ENCODE assay signal across 8 cellular contexts in genomic region chr4:86895692-86896488, GRCh38. TPM values are rescaled to one million over a fixed set of nuclear protein-coding genes. Genes with fewer than 3 reads are reported as not detected.
DNase-seq lines count a peak whose midpoint lies in the region; ATAC-seq and TF ChIP-seq lines count a peak whose summit lies in the region.

No MANE protein-coding gene starts in this region.

- H3K9ac ChIP-seq in fibroblast of lung (ENCODE audit: insufficient read depth, low read length), result no peak overlapping the region
- H3K9ac ChIP-seq in neural progenitor cell, result no peak overlapping the region

- H3K79me2 ChIP-seq in fibroblast of lung (ENCODE audit: control insufficient read depth, insufficient read depth, low read length) (no peaks in the 10 kb centered on the region), neural progenitor cell (ENCODE audit: low read depth) (no peaks in the 10 kb centered on the region)

- peaks cover 24% of the 10 kb centered on the region for H3F3A ChIP-seq in neural progenitor cell (ENCODE audit: low read depth)

- peaks cover 15% of the 10 kb centered on the region for H3K4me1 Mint-ChIP-seq in neural progenitor cell

- H3K9me3 Mint-ChIP-seq in neural progenitor cell, result no peaks in the 10 kb centered on the region

- H3K27me3 ChIP-seq in fibroblast of lung (ENCODE audit: control insufficient read depth, insufficient read depth, low read length) (no peaks in the 10 kb centered on the region), neural progenitor cell (no peaks in the 10 kb centered on the region)

- H3K27ac Mint-ChIP-seq in neural progenitor cell, result no peak overlapping the region

- peaks cover 5% of the 10 kb centered on the region for H3K27me3 Mint-ChIP-seq in neural progenitor cell (ENCODE audit: insufficient read depth, low read depth)

- H4K20me1 ChIP-seq in fibroblast of lung (ENCODE audit: control insufficient read depth, extremely low read depth, insufficient read depth, low read length) (no peaks in the 10 kb centered on the region), neural progenitor cell (ENCODE audit: low read depth) (no peaks in the 10 kb centered on the region)

- H3K9me3 ChIP-seq in fibroblast of lung (ENCODE audit: control insufficient read depth, insufficient read depth, low read depth, low read length) (no peaks in the 10 kb centered on the region), neural progenitor cell (ENCODE audit: low read depth) (no peaks in the 10 kb centered on the region)

- intact Hi-C loops in Right ventricle myocardium inferior (cut with DNase I) (loop anchor here (1.0 kb wide), 1 partner anchor 399 kb away; no protein-coding TSS in a partner anchor), cardiac septum (cut with DNase I) (loop anchor here (1.0 kb wide), 1 partner anchor 399 kb away; no protein-coding TSS in a partner anchor)

- H3K4me3 Mint-ChIP-seq in neural progenitor cell, result no peak overlapping the region

- no peaks in the 10 kb centered on the region for H3K36me3 ChIP-seq in fibroblast of lung (ENCODE audit: control insufficient read depth, insufficient read depth, low read length)
- H3K36me3 ChIP-seq in neural progenitor cell, result no peaks in the 10 kb centered on the region

- peak; percentile 40 for ATAC-seq in Right ventricle myocardium inferior

- TF ChIP-seq CTCF in HFF-Myc (IDR thresholded peaks at IDR 0.05; ENCODE audit: low read depth, low read length, missing control alignments) (peak; percentile 48), fibroblast of lung (conservative IDR thresholded peaks at IDR 0.05 in 1 of 2, IDR thresholded peaks at IDR 0.05 in 1 of 2; ENCODE audit: low read depth in 1 of 2, low read length in 2 of 2) (peak; percentile 47 to 65), neural progenitor cell (IDR thresholded peaks at IDR 0.05) (peak; percentile 94)

- H2AFZ ChIP-seq in fibroblast of lung (ENCODE audit: low read length), result no peak overlapping the region
- no peak overlapping the region for H2AFZ ChIP-seq in neural progenitor cell (replicated peaks)

- H3K4me2 ChIP-seq in fibroblast of lung (ENCODE audit: extremely low read depth, insufficient read depth, low read length), result no peak overlapping the region
- no peak overlapping the region for H3K4me2 ChIP-seq in neural progenitor cell

- DNase-seq in Right ventricle myocardium inferior (ENCODE audit: missing footprints), result no peak
- DNase-seq in cardiac septum (ENCODE audit: low spot score), result no peak
- no peak for DNase-seq in HFF-Myc (ENCODE audit: extremely low read depth, low read depth)
- peak; percentile 40 to 84 (median 80) for DNase-seq in NCI-H1417 (lab: John Stamatoyannopoulos, UW)
- peak; percentile 81 for DNase-seq in SKM-1 treated with dmso at 0.1 percent for 144 hours (lab: John Stamatoyannopoulos, UW; ENCODE audit: unreplicated experiment)
- peak; percentile 64 to 81 for DNase-seq in fibroblast of lung (ENCODE audit: low read depth in 2 of 2)
- peak; percentile 84 for DNase-seq in neural progenitor cell (ENCODE audit: low spot score)
- no peak for DNase-seq in stimulated activated CD8-positive, alpha-beta memory T cell treated with anti-CD3 and anti-CD28 coated beads, Interleukin-4, amount 100 ng/mL, for 48 hours

- H3K4me1 ChIP-seq in fibroblast of lung (ENCODE audit: control insufficient read depth, extremely low read depth, insufficient read depth, low read length), result peaks cover 2% of the 10 kb centered on the region
- H3K4me1 ChIP-seq in neural progenitor cell, result peaks cover 15% of the 10 kb centered on the region

- H3K27ac ChIP-seq in fibroblast of lung (ENCODE audit: insufficient read depth, low read length), result no peak overlapping the region
- no peak overlapping the region for H3K27ac ChIP-seq in neural progenitor cell

- H3K4me3 ChIP-seq in HFF-Myc (replicated peaks; ENCODE audit: low read depth, low read length), result no peak overlapping the region
- H3K4me3 ChIP-seq in fibroblast of lung (replicated peaks in 1 of 4; ENCODE audit: control extremely low read depth in 1 of 4, insufficient read depth in 1 of 4, low read depth in 3 of 4, low read length in 4 of 4), result no peak overlapping the region
- H3K4me3 ChIP-seq in neural progenitor cell, result no peak overlapping the region

- no peaks in the 10 kb centered on the region for H3K36me3 Mint-ChIP-seq in neural progenitor cell

RNA-seq across cellular contexts. Expression of gene C4orf36, which starts 3.7 kb away (rescaled TPM):
- total RNA-seq in Right ventricle myocardium inferior (0.78 TPM), cardiac septum (0.78 TPM), fibroblast of lung (2.8 and 6.3 TPM in 2 replicates), neural progenitor cell (ENCODE audit: low replicate concordance) (5.7 and 8.6 TPM in 2 replicates)
- polyA plus RNA-seq in fibroblast of lung, result 0.98 and 1.5 TPM in 2 replicates
- 0.84 and 1.2 TPM in 2 replicates for polyA plus RNA-seq in fibroblast of lung (2012)
- polyA minus RNA-seq in fibroblast of lung (ENCODE audit: low replicate concordance), result not detected in 2 replicates

RNA-seq across cellular contexts. Expression of gene AFF1, which starts 38.9 kb away (rescaled TPM):
- total RNA-seq in Right ventricle myocardium inferior, result 73.3 TPM
- total RNA-seq in cardiac septum, result 63.4 TPM
- total RNA-seq in fibroblast of lung, result 14.1 and 21.1 TPM in 2 replicates
- 15.5 and 17.9 TPM in 2 replicates for polyA plus RNA-seq in fibroblast of lung
- 7.1 and 11.2 TPM in 2 replicates for polyA plus RNA-seq in fibroblast of lung (2012)
- polyA minus RNA-seq in fibroblast of lung (ENCODE audit: low replicate concordance), result 48.5 and 64.8 TPM in 2 replicates
- 25.5 and 29.0 TPM in 2 replicates for total RNA-seq in neural progenitor cell (ENCODE audit: low replicate concordance)

RNA-seq across cellular contexts. Expression of gene SLC10A6, which starts 46.7 kb away (rescaled TPM):
- total RNA-seq in Right ventricle myocardium inferior (0.35 TPM), cardiac septum (1.3 TPM), fibroblast of lung (0.51 and 0.66 TPM in 2 replicates), neural progenitor cell (ENCODE audit: low replicate concordance) (not detected in 2 replicates)
- not detected in 2 replicates for polyA plus RNA-seq in fibroblast of lung
- not detected in 2 replicates for polyA plus RNA-seq in fibroblast of lung (2012)
- polyA minus RNA-seq in fibroblast of lung (ENCODE audit: low replicate concordance), result not detected in 2 replicates

Comparison
In these comparisons a context has a peak if more than half of its experiments do, and no peak if none do; other contexts are left out.
1. DNase-seq: peak in NCI-H1417 (3 of 3), SKM-1 treated with dmso at 0.1 percent for 144 hours (single experiment), fibroblast of lung (2 of 2) and neural progenitor cell (single experiment); none in Right ventricle myocardium inferior (single experiment), cardiac septum (single experiment), HFF-Myc (single experiment) and stimulated activated CD8-positive, alpha-beta memory T cell treated with anti-CD3 and anti-CD28 coated beads, Interleukin-4, amount 100 ng/mL, for 48 hours (single experiment).
2. Peak in every context shown above with its lines, with median percentiles within 50 percentile points of each other: CTCF ChIP-seq.